1 cellular context compared by ENCODE assay signal in genomic region chr3:114152519-114153151, GRCh38.
TF ChIP-seq lines count a peak whose summit lies in the region.

No MANE protein-coding gene starts in this region.

TF ChIP-seq in HepG2, 621 proteins besides CTCF, POLR2A, EP300 and RAD21 (continued from another document and continues in another):
- peak; percentile 56; the same call in 1 of the 2 replicates for TF ChIP-seq GFI1 (CRISPR knock-in tag; IDR thresholded peaks at IDR 0.05; ENCODE audit: borderline replicate concordance)
- no peak for TF ChIP-seq ZNF780A (CRISPR knock-in tag; IDR thresholded peaks at IDR 0.05)
- no peak for TF ChIP-seq AHR (CRISPR knock-in tag; IDR thresholded peaks at IDR 0.05)
- no peak for TF ChIP-seq ZFP37 (CRISPR knock-in tag; IDR thresholded peaks at IDR 0.05; ENCODE audit: borderline replicate concordance)
- no peak for TF ChIP-seq ZNF484 (CRISPR knock-in tag; IDR thresholded peaks at IDR 0.05; ENCODE audit: borderline replicate concordance, low read depth)
- no peak for TF ChIP-seq RFX3 (CRISPR knock-in tag; IDR thresholded peaks at IDR 0.05)
- no peak for TF ChIP-seq SNAPC5 (CRISPR knock-in tag; IDR thresholded peaks at IDR 0.05; ENCODE audit: borderline replicate concordance)
- TF ChIP-seq ZNF292 (CRISPR knock-in tag; IDR thresholded peaks at IDR 0.05; ENCODE audit: borderline replicate concordance, low read depth): peak; percentile 59
- peak; percentile 16; the same call in 1 of the 2 replicates for TF ChIP-seq MED1 (CRISPR knock-in tag; IDR thresholded peaks at IDR 0.05)
- no peak for TF ChIP-seq ZNF652 (CRISPR knock-in tag; IDR thresholded peaks at IDR 0.05; ENCODE audit: borderline replicate concordance, low read depth)
- peak; percentile 70; the same call in 1 of the 2 replicates for TF ChIP-seq ZNF512 (CRISPR knock-in tag; IDR thresholded peaks at IDR 0.05)
- no peak for TF ChIP-seq TBP (CRISPR knock-in tag; IDR thresholded peaks at IDR 0.05)
- no peak for TF ChIP-seq HINFP (CRISPR knock-in tag; IDR thresholded peaks at IDR 0.05; ENCODE audit: low read depth)
- TF ChIP-seq ZZZ3 (CRISPR knock-in tag; IDR thresholded peaks at IDR 0.05; ENCODE audit: borderline replicate concordance): no peak; the same call in 1 of the 2 replicates
- TF ChIP-seq NR2C2 (CRISPR knock-in tag; IDR thresholded peaks at IDR 0.05; ENCODE audit: borderline replicate concordance): no peak
- peak; percentile 66 for TF ChIP-seq BCL3 (CRISPR knock-in tag; IDR thresholded peaks at IDR 0.05)
- peak; percentile 70; the same call in 1 of the 2 replicates for TF ChIP-seq HIVEP1 (CRISPR knock-in tag; IDR thresholded peaks at IDR 0.05)
- no peak for TF ChIP-seq ZNF737 (CRISPR knock-in tag; IDR thresholded peaks at IDR 0.05; ENCODE audit: borderline replicate concordance)
- 0 out of 2 replicates have a peak, but pooled peaks have one; percentile 32 for TF ChIP-seq ZNF510 (CRISPR knock-in tag; IDR thresholded peaks at IDR 0.05; ENCODE audit: low read depth)
- TF ChIP-seq NR2F1 (CRISPR knock-in tag; IDR thresholded peaks at IDR 0.05): peak; percentile 56 to 57; a peak in 3 of 4 replicates
- TF ChIP-seq ZC3H13 (CRISPR knock-in tag; IDR thresholded peaks at IDR 0.05): no peak
- 0 out of 2 replicates have a peak, but pooled peaks have one; percentile 51 for TF ChIP-seq ZNF546 (CRISPR knock-in tag; conservative IDR thresholded peaks at IDR 0.05)
- no peak for TF ChIP-seq ZNF773 (CRISPR knock-in tag; IDR thresholded peaks at IDR 0.05; ENCODE audit: borderline replicate concordance)
- TF ChIP-seq POLR2AphosphoS5 (IDR thresholded peaks at IDR 0.05; ENCODE audit: low read depth, low read length): no peak
- TF ChIP-seq ZNF30 (CRISPR knock-in tag; IDR thresholded peaks at IDR 0.05): no peak
- TF ChIP-seq ZFP91 (CRISPR knock-in tag; IDR thresholded peaks at IDR 0.05; ENCODE audit: borderline replicate concordance): peak; percentile 84
- no peak for TF ChIP-seq HES4 (CRISPR knock-in tag; IDR thresholded peaks at IDR 0.05; ENCODE audit: borderline replicate concordance)
- no peak for TF ChIP-seq SUZ12 (IDR thresholded peaks at IDR 0.05; ENCODE audit: low read depth, low read length)
- no peak for TF ChIP-seq ZNF318 (CRISPR knock-in tag; IDR thresholded peaks at IDR 0.05)
- no peak for TF ChIP-seq ZNF724P (CRISPR knock-in tag; IDR thresholded peaks at IDR 0.05; ENCODE audit: borderline replicate concordance)
- no peak for TF ChIP-seq ZNF256 (CRISPR knock-in tag; conservative IDR thresholded peaks at IDR 0.05)
- TF ChIP-seq MXI1 (IDR thresholded peaks at IDR 0.05; ENCODE audit: borderline replicate concordance, low read depth, low read length): peak; percentile 14; the same call in 1 of the 3 replicates
- no peak for TF ChIP-seq CBX5 (CRISPR knock-in tag; IDR thresholded peaks at IDR 0.05; ENCODE audit: borderline replicate concordance)
- TF ChIP-seq ZNF101 (CRISPR knock-in tag; IDR thresholded peaks at IDR 0.05; ENCODE audit: borderline replicate concordance, low read depth): no peak
- peak; percentile 54 for TF ChIP-seq ZNF883 (CRISPR knock-in tag; IDR thresholded peaks at IDR 0.05; ENCODE audit: not compliant biosample characterization)
- no peak for TF ChIP-seq XBP1 (CRISPR knock-in tag; IDR thresholded peaks at IDR 0.05)
- no peak for TF ChIP-seq SIX1 (CRISPR knock-in tag; IDR thresholded peaks at IDR 0.05; ENCODE audit: borderline replicate concordance)
- TF ChIP-seq USF2 (IDR thresholded peaks at IDR 0.05; ENCODE audit: low read depth, low read length): no peak
- peak; percentile 50; the same call in 1 of the 2 replicates for TF ChIP-seq USF2 (CRISPR knock-in tag; IDR thresholded peaks at IDR 0.05; ENCODE audit: borderline replicate concordance)
- TF ChIP-seq ZNF850 (CRISPR knock-in tag; conservative IDR thresholded peaks at IDR 0.05): no peak
- TF ChIP-seq HMGXB4 (CRISPR knock-in tag; IDR thresholded peaks at IDR 0.05; ENCODE audit: borderline replicate concordance in 1 of 2, low read depth in 1 of 2): peak; percentile 68 to 70
- no peak for TF ChIP-seq SRSF4 (IDR thresholded peaks at IDR 0.05; ENCODE audit: low read depth, low read length, poor library complexity, severe bottlenecking)
- 0 out of 2 replicates have a peak, but pooled peaks have one; percentile 23 for TF ChIP-seq MXD4 (CRISPR knock-in tag; IDR thresholded peaks at IDR 0.05)
